In genomic region chr3:192570757-192571156, GRCh38 we compare ENCODE assay signal across 9 cellular contexts.
DNase-seq lines count a peak whose midpoint lies in the region; ATAC-seq, FAIRE-seq and TF ChIP-seq lines count a peak whose summit lies in the region.
"Had no signal": no experiment of that assay in that cellular context is flagged by ENCODE, and none has a peak within 500 bp of the region (broad histone marks: within the 10 kb centered on the region; RNA-seq: fewer than 3 reads in every experiment).

No MANE protein-coding gene starts in this region.

- no peaks in the 10 kb centered on the region for H3K36me3 ChIP-seq in osteoblast (ENCODE audit: insufficient read depth, low read length)

- intact Hi-C loops in dorsolateral prefrontal cortex (cut with DNase I), result loop anchor here in 1 of 2 donors (5.0 kb wide), 2 partner anchors 157 to 232 kb away; partner anchors contain the start of gene FGF12

- ATAC-seq in HG03039 (IDR thresholded peaks at IDR 0.05; ENCODE audit: unreplicated experiment), result no peak
- ATAC-seq: natural killer cell treated with Interleukin-12 subunit alpha and Interleukin-12 subunit beta and Interleukin-15 and Interleukin-18, amount 100 ng/mL, for 72 hours had no signal

- FAIRE-seq in H54 (lab: Jason Lieb, UNC), result no peak

- TF ChIP-seq CTCF in AG10803 (conservative IDR thresholded peaks at IDR 0.05; ENCODE audit: low read length) (no peak), dorsolateral prefrontal cortex (IDR thresholded peaks at IDR 0.05 in 54 of 56, conservative IDR thresholded peaks at IDR 0.05 in 2 of 56; ENCODE audit: low read depth in 1 of 56, partially characterized antibody in 56 of 56) (no peak), osteoblast (IDR thresholded peaks at IDR 0.05; ENCODE audit: extremely low read depth, low read depth, low read length) (no peak)

- no peaks in the 10 kb centered on the region for H3K79me2 ChIP-seq in osteoblast (ENCODE audit: insufficient read depth, low read length)

- H2AFZ ChIP-seq in osteoblast (ENCODE audit: low read length), result peak overlapping the region; percentile 91

- H3K4me1 ChIP-seq in osteoblast (ENCODE audit: insufficient read depth, low read length), result peaks cover 12% of the 10 kb centered on the region

- no peaks in the 10 kb centered on the region for H4K20me1 ChIP-seq in osteoblast (ENCODE audit: insufficient read depth, low read length)

- peaks cover 0 to 19% (median 0%) of the 10 kb centered on the region in 45 donors for H3K27me3 ChIP-seq in dorsolateral prefrontal cortex
- no peaks in the 10 kb centered on the region for H3K27me3 ChIP-seq in osteoblast (ENCODE audit: insufficient read depth, low read length)

- DNase-seq in AG10803 (ENCODE audit: low read depth), result no peak
- DNase-seq in NCI-H2081 (lab: John Stamatoyannopoulos, UW), result peak; percentile 44 to 61
- no peak for DNase-seq in dorsolateral prefrontal cortex
- no peak for DNase-seq in osteoblast (ENCODE audit: insufficient read length, low spot score, missing footprints)
- DNase-seq in activated effector memory CD4-positive, alpha-beta T cell treated with Interleukin-2 at 50 U/mL for 16 hours, result no peak
- DNase-seq in activated T-cell treated with anti-CD3 and anti-CD28 coated beads, Interleukin-2, amount 50 U/mL, for 1 hour, result no peak
- DNase-seq in H54 (ENCODE audit: insufficient read length, low spot score), result no peak

- peak overlapping the region; percentile 99 for H3K4me2 ChIP-seq in osteoblast (ENCODE audit: insufficient read depth, low read length)

- peak overlapping the region; percentile 41 for H3K4me3 ChIP-seq in AG10803 (ENCODE audit: low read length)
- H3K4me3 ChIP-seq in dorsolateral prefrontal cortex, result peak overlapping the region; percentile 18 to 75 (median 52)
- peak overlapping the region; percentile 75 for H3K4me3 ChIP-seq in osteoblast (ENCODE audit: insufficient read depth, low read length)

- H3K27ac ChIP-seq in dorsolateral prefrontal cortex, result peak overlapping the region in 53 of 59 donors; percentile 5 to 90 (median 68)
- peak overlapping the region; percentile 15 for H3K27ac ChIP-seq in osteoblast (ENCODE audit: low read depth, low read length)

- no peaks in the 10 kb centered on the region for H3K9me3 ChIP-seq in osteoblast (ENCODE audit: low read depth, low read length)

- no peak for TF ChIP-seq POLR2A in H54 (IDR thresholded peaks at IDR 0.05; ENCODE audit: low read depth, low read length)

Comparison
In these comparisons a context has a peak if more than half of its experiments do, and no peak if none do; other contexts are left out.
1. DNase-seq: peak in NCI-H2081 (2 of 2); none in AG10803 (single experiment), dorsolateral prefrontal cortex (0 of 10), osteoblast (single experiment), activated effector memory CD4-positive, alpha-beta T cell treated with Interleukin-2 at 50 U/mL for 16 hours (single experiment), activated T-cell treated with anti-CD3 and anti-CD28 coated beads, Interleukin-2, amount 50 U/mL, for 1 hour (single experiment) and H54 (single experiment).
2. Peak in every context shown above with its lines, with median percentiles within 50 percentile points of each other: H3K4me3 ChIP-seq.